Comparison of ENCODE assay signal across 24 cellular contexts in genomic region chr11:18490319-18490718, GRCh38. TPM values are rescaled to one million over a fixed set of nuclear protein-coding genes. Genes with fewer than 3 reads are reported as not detected.
DNase-seq lines count a peak whose midpoint lies in the region; ATAC-seq, FAIRE-seq and TF ChIP-seq lines count a peak whose summit lies in the region.
"Had no signal": no experiment of that assay in that cellular context is flagged by ENCODE, and none has a peak within 500 bp of the region (broad histone marks: within the 10 kb centered on the region; RNA-seq: fewer than 3 reads in every experiment).

No MANE protein-coding gene starts in this region.

- H3K4me3 Mint-ChIP-seq in activated CD8-positive, alpha-beta T cell treated with anti-CD3 and anti-CD28 coated beads for 36 hours: no peak overlapping the region
- no peak overlapping the region for H3K4me3 Mint-ChIP-seq in activated CD8-positive, alpha-beta T cell treated with anti-CD3 and anti-CD28 coated beads, Interleukin-2, amount 10 ng/mL, durations not matched to agents 7 days and 5 days
- H3K4me3 Mint-ChIP-seq: activated CD4-positive, alpha-beta T cell treated with anti-CD3 and anti-CD28 coated beads, Interleukin-2, amount 10 ng/mL, durations not matched to agents 24 days and 14 days; activated naive CD8-positive, alpha-beta T cell treated with anti-CD3 and anti-CD28 coated beads, Interleukin-2, amount 10 ng/mL, durations not matched to agents 7 days and 5 days; CD4-positive, CD25-positive, alpha-beta regulatory T cell; endodermal cell; naive thymus-derived CD8-positive, alpha-beta T cell had no signal

- DNase-seq in activated CD8-positive, alpha-beta T cell treated with anti-CD3 and anti-CD28 coated beads for 36 hours: no peak
- no peak for DNase-seq in activated CD8-positive, alpha-beta T cell treated with anti-CD3 and anti-CD28 coated beads, Interleukin-2, amount 10 ng/mL, durations not matched to agents 7 days and 5 days
- DNase-seq in iris pigment epithelial cell (ENCODE audit: low read depth) (peak; percentile 21), superior temporal gyrus (ENCODE audit: extremely low spot score) (peak; percentile 50), H54 (ENCODE audit: insufficient read length, low spot score) (no peak), SW480 (ENCODE audit: low spot score) (no peak)
- DNase-seq: activated CD4-positive, alpha-beta T cell treated with anti-CD3 and anti-CD28 coated beads, Interleukin-2, amount 10 ng/mL, durations not matched to agents 24 days and 14 days; activated naive CD8-positive, alpha-beta T cell treated with anti-CD3 and anti-CD28 coated beads, Interleukin-2, amount 10 ng/mL, durations not matched to agents 7 days and 5 days; CD4-positive, CD25-positive, alpha-beta regulatory T cell; DND-41; endodermal cell; naive thymus-derived CD8-positive, alpha-beta T cell; NCI-H2029; NCI-H526; retina; T1000; thyroid gland had no signal

- peak overlapping the region; percentile 46 for H3K27ac Mint-ChIP-seq in activated CD8-positive, alpha-beta T cell treated with anti-CD3 and anti-CD28 coated beads for 36 hours
- no peak overlapping the region for H3K27ac Mint-ChIP-seq in activated CD8-positive, alpha-beta T cell treated with anti-CD3 and anti-CD28 coated beads, Interleukin-2, amount 10 ng/mL, durations not matched to agents 7 days and 5 days
- H3K27ac Mint-ChIP-seq: activated CD4-positive, alpha-beta T cell treated with anti-CD3 and anti-CD28 coated beads, Interleukin-2, amount 10 ng/mL, durations not matched to agents 24 days and 14 days; activated naive CD8-positive, alpha-beta T cell treated with anti-CD3 and anti-CD28 coated beads, Interleukin-2, amount 10 ng/mL, durations not matched to agents 7 days and 5 days; endodermal cell had no signal

- CTCF ChIA-PET in activated CD8-positive, alpha-beta T cell treated with anti-CD3 and anti-CD28 coated beads for 36 hours (lab: Charles Lee): no interaction called here
- CTCF ChIA-PET in activated CD8-positive, alpha-beta T cell treated with anti-CD3 and anti-CD28 coated beads, Interleukin-2, amount 10 ng/mL, durations not matched to agents 7 days and 5 days (lab: Charles Lee): no interaction called here

- intact Hi-C loops in activated CD8-positive, alpha-beta T cell treated with anti-CD3 and anti-CD28 coated beads for 36 hours (cut with micrococcal nuclease): no loop called here

- TF ChIP-seq CTCF in activated CD8-positive, alpha-beta T cell treated with anti-CD3 and anti-CD28 coated beads for 36 hours (IDR thresholded peaks at IDR 0.05): no peak

- peaks cover 33% of the 10 kb centered on the region for H3K36me3 Mint-ChIP-seq in activated CD8-positive, alpha-beta T cell treated with anti-CD3 and anti-CD28 coated beads for 36 hours (ENCODE audit: low read depth)
- peaks cover 34% of the 10 kb centered on the region for H3K36me3 Mint-ChIP-seq in activated CD8-positive, alpha-beta T cell treated with anti-CD3 and anti-CD28 coated beads, Interleukin-2, amount 10 ng/mL, durations not matched to agents 7 days and 5 days (ENCODE audit: low read depth)

- H3K27me3 Mint-ChIP-seq in activated CD8-positive, alpha-beta T cell treated with anti-CD3 and anti-CD28 coated beads for 36 hours: no peaks in the 10 kb centered on the region
- H3K27me3 Mint-ChIP-seq in activated CD8-positive, alpha-beta T cell treated with anti-CD3 and anti-CD28 coated beads, Interleukin-2, amount 10 ng/mL, durations not matched to agents 7 days and 5 days (ENCODE audit: low read depth): no peaks in the 10 kb centered on the region
- H3K27me3 Mint-ChIP-seq: activated CD4-positive, alpha-beta T cell treated with anti-CD3 and anti-CD28 coated beads, Interleukin-2, amount 10 ng/mL, durations not matched to agents 24 days and 14 days; activated naive CD8-positive, alpha-beta T cell treated with anti-CD3 and anti-CD28 coated beads, Interleukin-2, amount 10 ng/mL, durations not matched to agents 7 days and 5 days; CD4-positive, CD25-positive, alpha-beta regulatory T cell; naive thymus-derived CD8-positive, alpha-beta T cell had no signal

- H3K27ac ChIP-seq in angular gyrus (ENCODE audit: low read depth, low read length): peak overlapping the region; percentile 84
- H3K27ac ChIP-seq: 22Rv1, SJSA1, thyroid gland had no signal

- H3K4me1 Mint-ChIP-seq in activated CD8-positive, alpha-beta T cell treated with anti-CD3 and anti-CD28 coated beads for 36 hours (ENCODE audit: low read depth): peaks cover 12% of the 10 kb centered on the region
- H3K4me1 Mint-ChIP-seq in activated CD8-positive, alpha-beta T cell treated with anti-CD3 and anti-CD28 coated beads, Interleukin-2, amount 10 ng/mL, durations not matched to agents 7 days and 5 days (ENCODE audit: low read depth): no peaks in the 10 kb centered on the region
- H3K4me1 Mint-ChIP-seq: endodermal cell had no signal

- ATAC-seq in activated CD8-positive, alpha-beta T cell treated with anti-CD3 and anti-CD28 coated beads for 36 hours: no peak
- no peak for ATAC-seq in activated CD8-positive, alpha-beta T cell treated with anti-CD3 and anti-CD28 coated beads, Interleukin-2, amount 10 ng/mL, durations not matched to agents 7 days and 5 days
- ATAC-seq in GM21619 (IDR thresholded peaks at IDR 0.05; ENCODE audit: unreplicated experiment): no peak
- ATAC-seq: HepG2; naive thymus-derived CD8-positive, alpha-beta T cell had no signal

- no peaks in the 10 kb centered on the region for H3K9me3 Mint-ChIP-seq in activated CD8-positive, alpha-beta T cell treated with anti-CD3 and anti-CD28 coated beads for 36 hours
- no peaks in the 10 kb centered on the region for H3K9me3 Mint-ChIP-seq in activated CD8-positive, alpha-beta T cell treated with anti-CD3 and anti-CD28 coated beads, Interleukin-2, amount 10 ng/mL, durations not matched to agents 7 days and 5 days (ENCODE audit: insufficient read depth)
- H3K9me3 Mint-ChIP-seq: activated CD4-positive, alpha-beta T cell treated with anti-CD3 and anti-CD28 coated beads, Interleukin-2, amount 10 ng/mL, durations not matched to agents 24 days and 14 days; activated naive CD8-positive, alpha-beta T cell treated with anti-CD3 and anti-CD28 coated beads, Interleukin-2, amount 10 ng/mL, durations not matched to agents 7 days and 5 days; endodermal cell; naive thymus-derived CD8-positive, alpha-beta T cell had no signal

- no peak for FAIRE-seq in H54 (lab: Jason Lieb, UNC)
- FAIRE-seq: HepG2 had no signal

- POLR2A ChIA-PET in activated CD8-positive, alpha-beta T cell treated with anti-CD3 and anti-CD28 coated beads for 36 hours (lab: Charles Lee): no interaction called here
- POLR2A ChIA-PET in activated CD8-positive, alpha-beta T cell treated with anti-CD3 and anti-CD28 coated beads, Interleukin-2, amount 10 ng/mL, durations not matched to agents 7 days and 5 days (lab: Charles Lee): no interaction called here

- TF ChIP-seq POLR2A in H54 (IDR thresholded peaks at IDR 0.05; ENCODE audit: low read depth, low read length): no peak

RNA-seq across cellular contexts. Expression of gene LDHAL6A, which starts 34.7 kb away (rescaled TPM):
- not detected for total RNA-seq in activated CD8-positive, alpha-beta T cell treated with anti-CD3 and anti-CD28 coated beads for 36 hours
- total RNA-seq in activated CD8-positive, alpha-beta T cell treated with anti-CD3 and anti-CD28 coated beads, Interleukin-2, amount 10 ng/mL, durations not matched to agents 7 days and 5 days: not detected
- total RNA-seq: activated CD4-positive, alpha-beta T cell treated with anti-CD3 and anti-CD28 coated beads, Interleukin-2, amount 10 ng/mL, durations not matched to agents 24 days and 14 days; activated naive CD8-positive, alpha-beta T cell treated with anti-CD3 and anti-CD28 coated beads, Interleukin-2, amount 10 ng/mL, durations not matched to agents 7 days and 5 days; CD4-positive, CD25-positive, alpha-beta regulatory T cell; endodermal cell; HepG2; lower leg skin; OCI-LY7; SJSA1; thyroid gland had no signal

RNA-seq across cellular contexts. Expression of gene TSG101, which starts 36.4 kb away (rescaled TPM):
- total RNA-seq in activated CD8-positive, alpha-beta T cell treated with anti-CD3 and anti-CD28 coated beads for 36 hours: 10 to 100 TPM; 34.0 to 37.4 TPM
- 10 to 100 TPM; 33.5 to 48.7 TPM for total RNA-seq in activated CD8-positive, alpha-beta T cell treated with anti-CD3 and anti-CD28 coated beads, Interleukin-2, amount 10 ng/mL, durations not matched to agents 7 days and 5 days

Comparison
In these comparisons a context has a peak if more than half of its experiments do, and no peak if none do; other contexts are left out.
1. DNase-seq: peak in iris pigment epithelial cell (single experiment) and superior temporal gyrus (single experiment); none in activated CD8-positive, alpha-beta T cell treated with anti-CD3 and anti-CD28 coated beads for 36 hours (single experiment), activated CD8-positive, alpha-beta T cell treated with anti-CD3 and anti-CD28 coated beads, Interleukin-2, amount 10 ng/mL, durations not matched to agents 7 days and 5 days (single experiment), H54 (single experiment) and SW480 (single experiment).